ENCODE assay signal across 8 cellular contexts in the genomic region with DNA sequence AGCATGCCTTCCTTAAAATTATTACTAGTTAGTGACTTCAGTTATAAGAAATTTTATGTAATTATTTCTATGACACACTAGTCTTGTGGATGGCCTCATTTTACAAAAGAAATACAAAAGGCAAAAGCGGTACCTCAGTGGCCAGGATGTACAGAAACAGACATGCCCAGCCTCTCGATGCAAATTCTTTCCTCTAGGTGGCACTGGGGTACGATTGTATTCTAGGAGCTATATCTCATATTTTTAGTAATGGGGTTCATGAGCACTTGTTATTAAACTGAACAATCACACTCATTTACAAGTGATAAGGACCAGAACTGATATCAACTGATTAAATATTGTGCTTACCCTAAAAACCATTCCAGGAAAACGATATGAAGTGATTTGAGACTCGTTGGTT. TPM values are rescaled to one million over a fixed set of nuclear protein-coding genes. Genes with fewer than 3 reads are reported as not detected.
DNase-seq lines count a peak whose midpoint lies in the region; ATAC-seq and TF ChIP-seq lines count a peak whose summit lies in the region.

No MANE protein-coding gene starts in this region.

- H3K9me3 ChIP-seq in Caco-2 (no peaks in the 10 kb centered on the region), H9 (ENCODE audit: control insufficient read depth, low read depth, low read length) (no peaks in the 10 kb centered on the region), SK-N-SH (no peaks in the 10 kb centered on the region)

- POLR2A ChIA-PET in Caco-2 (lab: Charles Lee) (no interaction called here), SK-N-SH (lab: Yijun Ruan, JAX) (no interaction called here)
- POLR2A ChIA-PET in naive thymus-derived CD8-positive, alpha-beta T cell (lab: Charles Lee) = no interaction called here

- TF ChIP-seq RAD21 in SK-N-SH (IDR thresholded peaks at IDR 0.05; ENCODE audit: low read length) = peak; percentile 39; the same call in 1 of the 2 replicates

- CTCF ChIA-PET in Caco-2 (lab: Charles Lee) = interaction anchor here (1.4 kb wide), 1 partner anchor 22 kb away, joined by 3 read pairs; no protein-coding TSS in a partner anchor
- CTCF ChIA-PET in SK-N-SH (lab: Yijun Ruan, JAX) = interaction anchor here (0.6 to 5.6 kb wide), 27 partner anchors 9 to 898 kb away, joined by 3 to 40 read pairs (median 3); no protein-coding TSS in a partner anchor

- no peak overlapping the region for H4K8ac ChIP-seq in H9 (replicated peaks; ENCODE audit: insufficient read length, low read depth, low read length)

- no peak overlapping the region for H2BK20ac ChIP-seq in H9 (ENCODE audit: low read depth, low read length, poor library complexity, severe bottlenecking)

- H3K27me3 ChIP-seq in Caco-2 (replicated peaks; ENCODE audit: control insufficient read depth, insufficient read depth, low read length) = no peaks in the 10 kb centered on the region
- no peaks in the 10 kb centered on the region for H3K27me3 ChIP-seq in H9 (ENCODE audit: insufficient read depth, low read length)
- no peaks in the 10 kb centered on the region for H3K27me3 ChIP-seq in SK-N-SH (ENCODE audit: insufficient read depth)

- H3K4me2 ChIP-seq in H9 (ENCODE audit: insufficient read depth, insufficient read length, low read length) = no peak overlapping the region
- no peak overlapping the region for H3K4me2 ChIP-seq in SK-N-SH

- H2BK12ac ChIP-seq in H9 (ENCODE audit: insufficient read length, low read depth, low read length) = no peak overlapping the region

- H3K23ac ChIP-seq in H9 (ENCODE audit: insufficient read length, low read depth, low read length) = no peak overlapping the region

- no peak overlapping the region for H4K91ac ChIP-seq in H9 (ENCODE audit: insufficient read length, low read depth, low read length)

- no peak overlapping the region for H2AK5ac ChIP-seq in H9 (ENCODE audit: insufficient read length, low read length)

- H3K9ac ChIP-seq in H9 (ENCODE audit: extremely low read depth, insufficient read length, low read length) = no peak overlapping the region
- no peak overlapping the region for H3K9ac ChIP-seq in SK-N-SH

- H2BK5ac ChIP-seq in H9 (ENCODE audit: insufficient read length, low read length) = no peak overlapping the region

- no peak overlapping the region for H4K5ac ChIP-seq in H9 (ENCODE audit: insufficient read length, low read depth, low read length)

- no CpG with 5 or more reads among the region's 5 CpGs for WGBS in H9 (ENCODE audit: extremely low coverage, insufficient read length, low lambda C conversion rate)
- WGBS in SK-N-SH (ENCODE audit: low lambda C conversion rate) = 21% methylated on average over 5 of the region's 5 CpGs

- no peak overlapping the region for H3K4ac ChIP-seq in H9 (ENCODE audit: low read depth, low read length)

- H3K36me3 ChIP-seq in Caco-2 (ENCODE audit: control insufficient read depth, insufficient read depth, low read length) = no peaks in the 10 kb centered on the region
- no peaks in the 10 kb centered on the region for H3K36me3 ChIP-seq in SK-N-SH (replicated peaks in 1 of 2; ENCODE audit: control insufficient read depth in 1 of 2, insufficient read depth in 2 of 2, low read length in 1 of 2)

- H3K56ac ChIP-seq in H9 (ENCODE audit: insufficient read length, low read depth, low read length) = no peak overlapping the region

- TF ChIP-seq EP300 in SK-N-SH (IDR thresholded peaks at IDR 0.05; ENCODE audit: borderline replicate concordance in 1 of 2, low read depth in 1 of 2, low read length in 1 of 2) = no peak

- H3K9me3 Mint-ChIP-seq in Caco-2 (ENCODE audit: unreplicated experiment) = no peaks in the 10 kb centered on the region
- peaks cover 2 to 8% of the 10 kb centered on the region in 2 experiments; a peak in 4 of 5 replicates for H3K9me3 Mint-ChIP-seq in H9
- H3K9me3 Mint-ChIP-seq in naive thymus-derived CD8-positive, alpha-beta T cell = peaks cover 0 to 8% (median 0%) of the 10 kb centered on the region in 9 donors

- H3K9me2 ChIP-seq in SK-N-SH = no peaks in the 10 kb centered on the region

- no peak overlapping the region for H3K18ac ChIP-seq in H9 (ENCODE audit: insufficient read length, low read depth, low read length)

- H3K14ac ChIP-seq in H9 (ENCODE audit: insufficient read depth, low read length) = no peak overlapping the region

- H2BK15ac ChIP-seq in H9 (ENCODE audit: low read depth, low read length) = no peak overlapping the region

- no peaks in the 10 kb centered on the region for H3K79me2 ChIP-seq in H9 (ENCODE audit: insufficient read depth, low read length)
- no peaks in the 10 kb centered on the region for H3K79me2 ChIP-seq in SK-N-SH (ENCODE audit: insufficient read depth)

- H3K23me2 ChIP-seq in H9 (ENCODE audit: insufficient read length, low read depth, low read length, poor library complexity, severe bottlenecking) = no peaks in the 10 kb centered on the region

- H3F3A ChIP-seq in SK-N-SH (replicated peaks; ENCODE audit: insufficient read depth) = no peaks in the 10 kb centered on the region

- no peak overlapping the region for H2BK120ac ChIP-seq in H9 (ENCODE audit: low read depth, low read length, poor library complexity, severe bottlenecking)

- no peaks in the 10 kb centered on the region for H3K79me1 ChIP-seq in H9 (ENCODE audit: insufficient read depth, low read depth, low read length, poor library complexity, severe bottlenecking)

- H3K4me3 ChIP-seq in Caco-2 (ENCODE audit: low read depth, low read length) = no peak overlapping the region
- no peak overlapping the region for H3K4me3 ChIP-seq in SK-N-SH (ENCODE audit: low read depth in 2 of 2, low read length in 1 of 2)

- no peaks in the 10 kb centered on the region for H3K4me1 ChIP-seq in Caco-2
- H3K4me1 ChIP-seq in H9 (ENCODE audit: insufficient read depth, low read length) = no peaks in the 10 kb centered on the region; the same call in 1 of the 2 replicates
- H3K4me1 ChIP-seq in SK-N-SH (ENCODE audit: control insufficient read depth in 1 of 2, insufficient read depth in 2 of 2, low read depth in 1 of 2, low read length in 1 of 2) = no peaks in the 10 kb centered on the region

- H3K36me3 Mint-ChIP-seq in Caco-2 (ENCODE audit: insufficient read depth, unreplicated experiment) = no peaks in the 10 kb centered on the region
- H3K36me3 Mint-ChIP-seq in H9 (ENCODE audit: insufficient read depth in 1 of 3, low read depth in 3 of 3) = no peaks in the 10 kb centered on the region; a peak in 1 of 7 replicates
- H3K36me3 Mint-ChIP-seq in naive thymus-derived CD8-positive, alpha-beta T cell = peaks cover 3 to 6% (median 3%) of the 10 kb centered on the region in 3 donors

- no TSS peak for BruUV-seq in Caco-2 (replicated peaks; lab: Mats Ljungman, UMichigan)

- peaks cover 7% of the 10 kb centered on the region for H3K27me3 Mint-ChIP-seq in Caco-2 (ENCODE audit: insufficient read depth, unreplicated experiment)
- H3K27me3 Mint-ChIP-seq in H9 (ENCODE audit: low read depth) = no peaks in the 10 kb centered on the region
- no peaks in the 10 kb centered on the region for H3K27me3 Mint-ChIP-seq in naive thymus-derived CD8-positive, alpha-beta T cell

- H3T11ph ChIP-seq in H9 (ENCODE audit: low read length) = no peak overlapping the region

- no peak for ATAC-seq in GM18502 (IDR thresholded peaks at IDR 0.05; ENCODE audit: poor library complexity, unreplicated experiment)
- ATAC-seq in naive thymus-derived CD8-positive, alpha-beta T cell = no peak

- no peak overlapping the region for H3K4me3 Mint-ChIP-seq in Caco-2 (ENCODE audit: unreplicated experiment)
- no peak overlapping the region for H3K4me3 Mint-ChIP-seq in H9
- no peak overlapping the region for H3K4me3 Mint-ChIP-seq in naive thymus-derived CD8-positive, alpha-beta T cell

- no peak overlapping the region for H2AFZ ChIP-seq in H9 (ENCODE audit: low read length)
- no peak overlapping the region for H2AFZ ChIP-seq in SK-N-SH (ENCODE audit: low read depth)

- H3K4me1 Mint-ChIP-seq in Caco-2 (ENCODE audit: low read depth, unreplicated experiment) (no peaks in the 10 kb centered on the region), H9 (peaks cover 0 to 9% of the 10 kb centered on the region in 2 experiments; a peak in 2 of 4 replicates)
- no peaks in the 10 kb centered on the region for H3K4me1 Mint-ChIP-seq in naive thymus-derived CD8-positive, alpha-beta T cell

- intact Hi-C loops in Caco-2 (cut with micrococcal nuclease; ENCODE audit: unreplicated experiment) = no loop called here

- no peak overlapping the region for H3K27ac ChIP-seq in H9 (ENCODE audit: insufficient read length, low read depth, low read length)
- H3K27ac ChIP-seq in SK-N-SH (ENCODE audit: low read depth in 2 of 2, low read length in 1 of 2) = no peak overlapping the region

- TF ChIP-seq CTCF in Caco-2 (IDR thresholded peaks at IDR 0.05; ENCODE audit: insufficient read depth in 1 of 2, low read depth in 1 of 2, low read length in 1 of 2, severe bottlenecking in 1 of 2, unreplicated experiment in 1 of 2) = peak; percentile 35 to 54
- peak; percentile 76 for TF ChIP-seq CTCF in H9 (conservative IDR thresholded peaks at IDR 0.05)
- TF ChIP-seq CTCF in SK-N-SH (IDR thresholded peaks at IDR 0.05) = peak; percentile 77

- no peak overlapping the region for H3K27ac Mint-ChIP-seq in Caco-2 (ENCODE audit: unreplicated experiment)
- H3K27ac Mint-ChIP-seq in H9 = no peak overlapping the region
- H3K27ac Mint-ChIP-seq in naive thymus-derived CD8-positive, alpha-beta T cell = no peak overlapping the region

- H4K20me1 ChIP-seq in H9 (ENCODE audit: control insufficient read depth, insufficient read depth, insufficient read length) (no peaks in the 10 kb centered on the region), SK-N-SH (ENCODE audit: insufficient read depth) (no peaks in the 10 kb centered on the region)

- DNase-seq in Caco-2 (peak in 1 of 2 experiments; percentile 24), H9 (no peak), SK-N-SH (peak; percentile 47), iris pigment epithelial cell (ENCODE audit: low read depth) (peak; percentile 21), cerebellar cortex (ENCODE audit: low spot score) (no peak), SW480 (ENCODE audit: low spot score) (no peak)
- no peak for DNase-seq in naive thymus-derived CD8-positive, alpha-beta T cell

TF ChIP-seq in SK-N-SH, 30 proteins besides CTCF, POLR2A, EP300 and RAD21:
- no peak for TF ChIP-seq TCF12 (IDR thresholded peaks at IDR 0.05)
- TF ChIP-seq SMC3 (IDR thresholded peaks at IDR 0.05; ENCODE audit: low read depth, low read length) = peak; percentile 24; the same call in 1 of the 2 replicates
- TF ChIP-seq POLR2AphosphoS5 (IDR thresholded peaks at IDR 0.05; ENCODE audit: low read depth, low read length) = no peak
- TF ChIP-seq RXRA (IDR thresholded peaks at IDR 0.05; ENCODE audit: borderline replicate concordance, low read depth) = no peak
- TF ChIP-seq TEAD4 (IDR thresholded peaks at IDR 0.05; ENCODE audit: borderline replicate concordance, insufficient read depth) = peak; percentile 68; the same call in 1 of the 2 replicates

RNA-seq across cellular contexts. Expression of a gene that starts 59.8 kb away (rescaled TPM):
- total RNA-seq in Caco-2 (2022) (109 and 110 TPM in 2 replicates), H9 (2021) (78.5 and 80.5 TPM in 2 replicates)
- 26.8 and 29.0 TPM in 2 replicates for polyA plus RNA-seq in SK-N-SH (2012; rRNA removed)
- 47.2 and 55.1 TPM in 2 replicates for polyA plus RNA-seq in SK-N-SH (2012; cell fraction: cytosol; rRNA removed)
- polyA plus RNA-seq in SK-N-SH (2012; cell fraction: nucleus; rRNA removed) = 21.7 and 30.3 TPM in 2 replicates
- 10 to 100 TPM; 83.4 to 86.5 TPM for total RNA-seq in naive thymus-derived CD8-positive, alpha-beta T cell
- 10 to 100 TPM; 80.5 to 92.0 (median 90.0) TPM for polyA plus RNA-seq in naive thymus-derived CD8-positive, alpha-beta T cell

Comparison
In these comparisons a context has a peak if more than half of its experiments do, and no peak if none do; other contexts are left out.
1. DNase-seq: peak in SK-N-SH (single experiment) and iris pigment epithelial cell (single experiment); none in H9 (single experiment), cerebellar cortex (single experiment), SW480 (single experiment) and naive thymus-derived CD8-positive, alpha-beta T cell (0 of 10).
2. Peak in every context shown above with its lines, with median percentiles within 50 percentile points of each other: CTCF ChIP-seq.